Comparison of ENCODE assay signal across 1 cellular context in genomic region chr17:68509151-68510057, GRCh38.
A peak's percentile ranks its signal among the peaks of the same experiment; 100 is the strongest.
TF ChIP-seq lines count a peak whose summit lies in the region.

No MANE protein-coding gene starts in this region.

TF ChIP-seq in HepG2, 621 proteins besides CTCF, POLR2A, EP300 and RAD21 (continued from another document and continues in another):
- no peak for TF ChIP-seq AKNA (CRISPR knock-in tag; IDR thresholded peaks at IDR 0.05; ENCODE audit: borderline replicate concordance)
- TF ChIP-seq ZNF354B (CRISPR knock-in tag; IDR thresholded peaks at IDR 0.05) = no peak
- no peak for TF ChIP-seq SKI (IDR thresholded peaks at IDR 0.05; ENCODE audit: partially characterized antibody)
- TF ChIP-seq TSC22D2 (CRISPR knock-in tag; IDR thresholded peaks at IDR 0.05; ENCODE audit: borderline replicate concordance) = no peak
- TF ChIP-seq HIVEP1 (CRISPR knock-in tag; IDR thresholded peaks at IDR 0.05) = no peak
- TF ChIP-seq NR1H2 (CRISPR knock-in tag; IDR thresholded peaks at IDR 0.05; ENCODE audit: borderline replicate concordance, low read depth) = no peak
- no peak for TF ChIP-seq HNRNPH1 (optimal IDR thresholded peaks at IDR 0.05; ENCODE audit: low read depth, low read length)
- TF ChIP-seq ZHX1 (CRISPR knock-in tag; IDR thresholded peaks at IDR 0.05; ENCODE audit: low read depth) = no peak
- TF ChIP-seq ISX (CRISPR knock-in tag; conservative IDR thresholded peaks at IDR 0.05) = no peak; the same call in 1 of the 2 replicates
- TF ChIP-seq FOXO1 (CRISPR knock-in tag; IDR thresholded peaks at IDR 0.05) = peak; percentile 40
- no peak for TF ChIP-seq JDP2 (CRISPR knock-in tag; IDR thresholded peaks at IDR 0.05; ENCODE audit: borderline replicate concordance)
- TF ChIP-seq STAT5B (CRISPR knock-in tag; IDR thresholded peaks at IDR 0.05) = 0 out of 2 replicates have a peak, but pooled peaks have one; percentile 14
- no peak for TF ChIP-seq CREB1 (IDR thresholded peaks at IDR 0.05)
- TF ChIP-seq CREB1 (CRISPR knock-in tag; IDR thresholded peaks at IDR 0.05) = no peak
- TF ChIP-seq MIER3 (CRISPR knock-in tag; IDR thresholded peaks at IDR 0.05; ENCODE audit: borderline replicate concordance) = no peak
- TF ChIP-seq ZNF282 (IDR thresholded peaks at IDR 0.05; ENCODE audit: partially characterized antibody) = no peak
- TF ChIP-seq NFIC (IDR thresholded peaks at IDR 0.05; ENCODE audit: low read length) = no peak
- no peak for TF ChIP-seq ZNF382 (CRISPR knock-in tag; IDR thresholded peaks at IDR 0.05; ENCODE audit: borderline replicate concordance)
- no peak for TF ChIP-seq MIER2 (CRISPR knock-in tag; IDR thresholded peaks at IDR 0.05)
- TF ChIP-seq GPBP1L1 (CRISPR knock-in tag; IDR thresholded peaks at IDR 0.05) = no peak
- no peak for TF ChIP-seq MZF1 (CRISPR knock-in tag; IDR thresholded peaks at IDR 0.05; ENCODE audit: borderline replicate concordance)
- TF ChIP-seq ZNF567 (CRISPR knock-in tag; IDR thresholded peaks at IDR 0.05; ENCODE audit: borderline replicate concordance) = no peak; the same call in 1 of the 2 replicates
- 0 out of 2 replicates have a peak, but pooled peaks have one; percentile 17 for TF ChIP-seq EHMT2 (IDR thresholded peaks at IDR 0.05; ENCODE audit: borderline replicate concordance, low read depth, low read length)
- no peak; the same call in 1 of the 2 replicates for TF ChIP-seq MXD3 (CRISPR knock-in tag; IDR thresholded peaks at IDR 0.05)
- TF ChIP-seq SOX6 (IDR thresholded peaks at IDR 0.05) = no peak
- peak; percentile 71 for TF ChIP-seq SOX6 (CRISPR knock-in tag; IDR thresholded peaks at IDR 0.05)
- peak; percentile 70 for TF ChIP-seq TGIF2 (CRISPR knock-in tag; IDR thresholded peaks at IDR 0.05)
- TF ChIP-seq THAP9 (CRISPR knock-in tag; IDR thresholded peaks at IDR 0.05; ENCODE audit: borderline replicate concordance) = peak; percentile 46; the same call in 1 of the 2 replicates
- TF ChIP-seq GFI1 (CRISPR knock-in tag; IDR thresholded peaks at IDR 0.05; ENCODE audit: borderline replicate concordance) = no peak
- no peak for TF ChIP-seq ZNF703 (CRISPR knock-in tag; IDR thresholded peaks at IDR 0.05; ENCODE audit: borderline replicate concordance)
- TF ChIP-seq NR2F1 (CRISPR knock-in tag; IDR thresholded peaks at IDR 0.05) = peak; percentile 57 to 61; a peak in 2 of 4 replicates
- no peak for TF ChIP-seq TBX3 (IDR thresholded peaks at IDR 0.05; ENCODE audit: borderline replicate concordance)
- no peak for TF ChIP-seq RAD51 (IDR thresholded peaks at IDR 0.05; ENCODE audit: borderline replicate concordance)
- TF ChIP-seq ZNF343 (CRISPR knock-in tag; IDR thresholded peaks at IDR 0.05) = no peak
- TF ChIP-seq FOXK1 (CRISPR knock-in tag; IDR thresholded peaks at IDR 0.05; ENCODE audit: borderline replicate concordance, low read depth) = 0 out of 2 replicates have a peak, but pooled peaks have one; percentile 12
- peak; percentile 83; the same call in 1 of the 2 replicates for TF ChIP-seq TRAFD1 (CRISPR knock-in tag; IDR thresholded peaks at IDR 0.05; ENCODE audit: borderline replicate concordance)
- TF ChIP-seq PRDM10 (CRISPR knock-in tag; IDR thresholded peaks at IDR 0.05; ENCODE audit: low read depth) = no peak
- no peak for TF ChIP-seq ZNF432 (CRISPR knock-in tag; IDR thresholded peaks at IDR 0.05; ENCODE audit: borderline replicate concordance)
- TF ChIP-seq ZNF484 (CRISPR knock-in tag; IDR thresholded peaks at IDR 0.05; ENCODE audit: borderline replicate concordance, low read depth) = no peak
- peak; percentile 63 for TF ChIP-seq YEATS4 (CRISPR knock-in tag; IDR thresholded peaks at IDR 0.05; ENCODE audit: borderline replicate concordance)
- no peak for TF ChIP-seq TERF1 (CRISPR knock-in tag; IDR thresholded peaks at IDR 0.05)
- TF ChIP-seq CEBPG (CRISPR knock-in tag; IDR thresholded peaks at IDR 0.05) = peak; percentile 35
- no peak for TF ChIP-seq ZFP62 (CRISPR knock-in tag; IDR thresholded peaks at IDR 0.05)
- peak; percentile 5; the same call in 1 of the 2 replicates for TF ChIP-seq BCL6 (CRISPR knock-in tag; IDR thresholded peaks at IDR 0.05)
- TF ChIP-seq HDAC6 (IDR thresholded peaks at IDR 0.05; ENCODE audit: low read depth, low read length) = no peak
- peak; percentile 68; the same call in 1 of the 2 replicates for TF ChIP-seq FOXJ3 (CRISPR knock-in tag; IDR thresholded peaks at IDR 0.05; ENCODE audit: borderline replicate concordance)
- 0 out of 2 replicates have a peak, but pooled peaks have one; percentile 21 for TF ChIP-seq ZNF441 (CRISPR knock-in tag; IDR thresholded peaks at IDR 0.05; ENCODE audit: borderline replicate concordance)
